In the genomic region with DNA sequence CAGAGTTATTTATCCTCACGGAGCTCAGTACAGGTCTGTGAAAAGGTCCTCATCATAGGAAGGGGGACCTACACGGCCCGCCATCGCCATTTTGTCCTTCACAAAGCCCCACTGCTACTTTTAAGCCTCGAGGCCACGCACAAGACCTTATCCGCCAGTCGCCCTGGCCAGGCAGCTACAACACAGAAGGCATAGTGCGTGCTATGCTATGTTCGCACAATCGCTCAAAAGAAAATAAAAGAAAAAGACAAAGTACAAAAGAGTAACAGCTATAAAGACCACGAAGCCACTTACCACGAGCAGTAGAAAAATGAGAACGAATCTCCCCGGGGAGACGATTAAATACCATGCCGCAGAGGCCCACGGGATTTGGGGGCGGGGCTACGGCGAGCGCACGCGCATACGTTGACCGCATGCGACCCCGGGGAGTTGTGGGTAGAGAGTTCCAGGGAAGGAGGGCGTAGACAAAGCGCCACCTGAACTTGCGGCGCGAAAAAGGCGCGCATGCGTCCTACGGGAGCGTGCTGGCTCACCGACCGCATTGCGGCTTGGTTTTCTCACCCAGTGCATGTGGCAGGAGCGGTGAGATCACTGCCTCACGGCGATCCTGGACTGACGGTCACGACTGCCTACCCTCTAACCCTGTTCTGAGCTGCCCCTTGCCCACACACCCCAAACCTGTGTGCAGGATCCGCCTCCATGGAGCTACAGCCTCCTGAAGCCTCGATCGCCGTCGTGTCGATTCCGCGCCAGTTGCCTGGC, we compare ENCODE assay signal across 8 cellular contexts. TPM values are rescaled to one million over a fixed set of nuclear protein-coding genes. Genes with fewer than 3 reads are reported as not detected.
A peak's percentile ranks its signal among the peaks of the same experiment; 100 is the strongest.
DNase-seq lines count a peak whose midpoint lies in the region; ATAC-seq and TF ChIP-seq lines count a peak whose summit lies in the region.

No MANE protein-coding gene starts in this region.

- peak overlapping the region; percentile 95 for H3K4me2 ChIP-seq in OCI-LY3 (ENCODE audit: low read length)

- H3K4me1 ChIP-seq in OCI-LY3 (ENCODE audit: low read length) = peaks cover 45% of the 10 kb centered on the region

- ATAC-seq in GM21526 (IDR thresholded peaks at IDR 0.05; ENCODE audit: low FRiP score, unreplicated experiment) = peak; percentile 73

- H3K9ac ChIP-seq in OCI-LY3 (ENCODE audit: low read length) = peak overlapping the region; percentile 100

- H3K36me3 ChIP-seq in OCI-LY3 (replicated peaks; ENCODE audit: low read depth, low read length) = peaks cover 52% of the 10 kb centered on the region

- DNase-seq in DMS 273 (lab: John Stamatoyannopoulos, UW; ENCODE audit: unreplicated experiment) = peak; percentile 97
- peak; percentile 83 for DNase-seq in HuH-7.5 (ENCODE audit: low spot score)
- DNase-seq in activated T-cell treated with anti-CD3 and anti-CD28 coated beads for 24 hours (ENCODE audit: low read depth) = peak; percentile 98
- DNase-seq in epithelial cell of esophagus (ENCODE audit: low read depth) = peak; percentile 99
- DNase-seq in mucosa of gallbladder (ENCODE audit: low spot score) = peak; percentile 97
- peak; percentile 98 for DNase-seq in stimulated activated CD8-positive, alpha-beta memory T cell treated with anti-CD3 and anti-CD28 coated beads, Interleukin-4, amount 100 ng/mL, for 24 hours (ENCODE audit: low read depth)

- no peaks in the 10 kb centered on the region for H3K9me3 ChIP-seq in OCI-LY3 (ENCODE audit: insufficient read depth, low read length)

- H3K27ac ChIP-seq in OCI-LY3 (ENCODE audit: low read length) = peak overlapping the region; percentile 85

- TF ChIP-seq CTCF in OCI-LY3 (IDR thresholded peaks at IDR 0.05; ENCODE audit: low read depth, low read length) = no peak
- TF ChIP-seq CTCF in epithelial cell of esophagus (IDR thresholded peaks at IDR 0.05; ENCODE audit: insufficient read depth, low read depth, low read length, missing control alignments) = no peak

- H2AFZ ChIP-seq in OCI-LY3 (ENCODE audit: low read depth, low read length) = no peak overlapping the region; the same call in 1 of the 2 replicates

- no peaks in the 10 kb centered on the region for H3K27me3 ChIP-seq in OCI-LY3 (ENCODE audit: low read depth, low read length)

- H4K20me1 ChIP-seq in OCI-LY3 (ENCODE audit: insufficient read depth, low read length) = peaks cover 43% of the 10 kb centered on the region

- H3K79me2 ChIP-seq in OCI-LY3 (ENCODE audit: low read length) = peaks cover 79% of the 10 kb centered on the region

- H3K4me3 ChIP-seq in OCI-LY3 (ENCODE audit: low read length) (peak overlapping the region; percentile 93), epithelial cell of esophagus (ENCODE audit: low read length) (peak overlapping the region; percentile 98)

RNA-seq across cellular contexts. Expression of a gene that starts 16.4 kb away (rescaled TPM):
- total RNA-seq in mucosa of gallbladder = 31.6 TPM

RNA-seq across cellular contexts. Expression of a gene that starts 23.1 kb away (rescaled TPM):
- total RNA-seq in mucosa of gallbladder = not detected

RNA-seq across cellular contexts. Expression of a gene that starts 23.9 kb away (rescaled TPM):
- 48.8 TPM for total RNA-seq in mucosa of gallbladder

RNA-seq across cellular contexts. Expression of a gene that starts 24.9 kb away (rescaled TPM):
- total RNA-seq in mucosa of gallbladder = 104 TPM

RNA-seq across cellular contexts. Expression of a gene that starts 50.5 kb away (rescaled TPM):
- total RNA-seq in mucosa of gallbladder = 85.7 TPM

Comparison
In these comparisons a context has a peak if more than half of its experiments do, and no peak if none do; other contexts are left out.
1. Peak in every context shown above with its lines: DNase-seq, ATAC-seq, H3K4me3 ChIP-seq and H3K27ac ChIP-seq.